ENCODE assay signal across 26 cellular contexts in the genomic region with DNA sequence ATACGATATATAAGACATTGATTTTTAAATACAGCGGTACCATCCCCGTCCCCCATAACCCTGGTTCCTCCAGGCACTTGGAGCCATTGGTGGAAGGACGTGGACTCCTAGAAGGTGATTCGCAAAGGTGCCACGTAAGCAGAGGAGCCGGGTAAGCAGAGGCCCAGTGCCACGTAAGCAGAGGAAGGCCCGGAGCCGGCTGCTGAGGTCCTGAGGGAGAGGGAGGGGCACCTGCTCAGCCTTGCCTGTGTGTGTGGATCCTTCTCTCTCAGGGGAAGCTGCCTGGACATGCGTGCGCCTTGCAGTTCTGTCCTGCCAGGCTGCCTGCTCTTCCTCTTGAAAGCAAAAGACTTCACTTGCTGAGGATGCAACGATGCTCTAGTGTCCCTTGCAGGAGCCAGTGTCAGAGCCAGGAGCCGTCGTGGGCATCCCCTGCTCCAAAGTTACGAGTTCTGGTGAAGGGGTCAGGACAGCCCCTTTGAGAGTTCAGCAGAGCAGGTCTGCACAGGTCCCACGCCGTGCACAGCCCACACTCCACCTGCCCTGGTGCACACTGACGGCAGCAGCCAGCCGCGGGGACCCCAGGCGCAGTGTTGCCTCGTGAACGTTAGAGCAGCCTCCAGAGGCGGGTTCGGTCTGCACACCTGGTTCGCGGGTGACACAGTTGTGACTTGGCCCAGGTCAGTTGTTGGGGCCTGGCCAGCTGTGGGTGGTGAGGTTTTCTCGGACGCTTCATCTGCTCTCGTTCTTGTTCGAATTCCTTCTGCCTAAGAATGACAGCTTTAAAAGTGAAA. TPM values are rescaled to one million over a fixed set of nuclear protein-coding genes. Genes with fewer than 3 reads are reported as not detected.
DNase-seq lines count a peak whose midpoint lies in the region; ATAC-seq and TF ChIP-seq lines count a peak whose summit lies in the region.
"Had no signal": no experiment of that assay in that cellular context is flagged by ENCODE, and none has a peak within 500 bp of the region (broad histone marks: within the 10 kb centered on the region; RNA-seq: fewer than 3 reads in every experiment).

No MANE protein-coding gene starts in this region.

- no peak overlapping the region for H3K27ac ChIP-seq in BLaER1 treated with 17β-estradiol and CSF1 and Interleukin-3, amounts not matched to agents 10 nM and 100 nM
- H3K27ac ChIP-seq in HCT116 (ENCODE audit: low read depth, low read length) (no peak overlapping the region), RWPE1 (peak overlapping the region; percentile 55), spleen (no peak overlapping the region), ascending aorta (no peak overlapping the region)
- H3K27ac ChIP-seq: ovary, Peyer's patch, SK-N-MC, tibial artery had no signal

- CTCF ChIA-PET in HCT116 (lab: Charles Lee) = interaction anchor here (1.3 kb wide), 1 partner anchor 33 kb away, joined by 5 read pairs; no protein-coding TSS in a partner anchor
- CTCF ChIA-PET in RWPE1 (lab: Yijun Ruan, JAX) = interaction anchor here (0.6 to 6.4 kb wide), 4 partner anchors 33 to 281 kb away, joined by 3 to 33 read pairs (median 3); no protein-coding TSS in a partner anchor

- DNase-seq in HCT116 (ENCODE audit: low read depth, low spot score) (no peak), RWPE1 (ENCODE audit: low spot score) (peak; percentile 93), mesothelial cell of epicardium (ENCODE audit: low spot score in 2 of 2, unreplicated experiment in 2 of 2) (no peak), NCI-H226 (no peak), spleen (no peak), ascending aorta (ENCODE audit: low spot score in 2 of 2) (no peak), NCI-H774 (lab: John Stamatoyannopoulos, UW) (no peak)
- DNase-seq: activated B cell treated with CpG ODN at 0.5 μM for 24 hours; CD8-positive, alpha-beta memory T cell; kidney; ovary; Peyer's patch; stimulated activated CD4-positive, alpha-beta T cell treated with anti-CD3 and anti-CD28 coated beads, Interleukin-1b, Interleukin-23, amount 100 ng/mL, for 48 hours; stimulated activated naive CD4-positive, alpha-beta T cell; tibial artery had no signal

- H3K36me3 ChIP-seq in BLaER1 treated with 17β-estradiol and CSF1 and Interleukin-3, amounts not matched to agents 10 nM and 100 nM = no peaks in the 10 kb centered on the region
- H3K36me3 ChIP-seq in HCT116 (ENCODE audit: control insufficient read depth in 1 of 2, insufficient read depth in 2 of 2, low read length in 2 of 2) = no peaks in the 10 kb centered on the region
- no peaks in the 10 kb centered on the region for H3K36me3 ChIP-seq in spleen
- H3K36me3 ChIP-seq in ascending aorta = no peaks in the 10 kb centered on the region
- H3K36me3 ChIP-seq: HAP-1, ovary, Peyer's patch, tibial artery had no signal

- no peak overlapping the region; a peak in 1 of 20 replicates for H3K4me3 ChIP-seq in BLaER1 treated with 17β-estradiol and CSF1 and Interleukin-3, amounts not matched to agents 10 nM and 100 nM
- no peak overlapping the region for H3K4me3 ChIP-seq in HCT116 (replicated peaks in 1 of 2; ENCODE audit: low read depth in 1 of 2, low read length in 2 of 2)
- no peak overlapping the region for H3K4me3 ChIP-seq in spleen
- no peak overlapping the region for H3K4me3 ChIP-seq in ascending aorta
- H3K4me3 ChIP-seq: HAP-1, ovary, Peyer's patch, SK-N-MC, tibial artery had no signal

- H3K27ac Mint-ChIP-seq in mesothelial cell of epicardium = no peak overlapping the region
- H3K27ac Mint-ChIP-seq: activated B cell treated with CpG ODN at 0.5 μM for 24 hours; T-helper 2 cell treated with Interferon-gamma antibody and Interleukin-4, amounts not matched to agents 5 μg/mL and 100 μg/mL, for 36 hours had no signal

- TF ChIP-seq POLR2A in HCT116 (IDR thresholded peaks at IDR 0.05; ENCODE audit: borderline replicate concordance, extremely low read depth, insufficient read depth, insufficient read length) (no peak), spleen (IDR thresholded peaks at IDR 0.05) (no peak)

- peak overlapping the region in 9 of 11 experiments; percentile 57 to 99 (median 90); a peak in 16 of 22 replicates for H3K4me2 ChIP-seq in BLaER1 treated with 17β-estradiol and CSF1 and Interleukin-3, amounts not matched to agents 10 nM and 100 nM
- H3K4me2 ChIP-seq in HCT116 (ENCODE audit: low read length) = no peak overlapping the region

- no peaks in the 10 kb centered on the region for H3K9me3 Mint-ChIP-seq in mesothelial cell of epicardium
- H3K9me3 Mint-ChIP-seq: activated B cell treated with CpG ODN at 0.5 μM for 24 hours; CD8-positive, alpha-beta memory T cell; T-helper 2 cell treated with Interferon-gamma antibody and Interleukin-4, amounts not matched to agents 5 μg/mL and 100 μg/mL, for 36 hours had no signal

- H3K4me1 ChIP-seq in BLaER1 treated with 17β-estradiol and CSF1 and Interleukin-3, amounts not matched to agents 10 nM and 100 nM = peaks cover 47 to 98% (median 94%) of the 10 kb centered on the region in 10 experiments
- H3K4me1 ChIP-seq in HCT116 (ENCODE audit: control insufficient read depth in 1 of 2, insufficient read depth in 2 of 2, low read length in 2 of 2) (no peaks in the 10 kb centered on the region), spleen (peaks cover 7 to 25% (median 22%) of the 10 kb centered on the region in 6 donors), ascending aorta (peaks cover 0 to 5% of the 10 kb centered on the region in 2 donors)
- H3K4me1 ChIP-seq: HAP-1 had no signal

- TF ChIP-seq CTCF in HCT116 (IDR thresholded peaks at IDR 0.05 in 2 of 3, conservative IDR thresholded peaks at IDR 0.05 in 1 of 3; ENCODE audit: borderline replicate concordance in 1 of 3, insufficient read depth in 1 of 3, low read depth in 2 of 3, low read length in 2 of 3) (no peak), RWPE1 (conservative IDR thresholded peaks at IDR 0.05; ENCODE audit: low read depth) (no peak), mesothelial cell of epicardium (IDR thresholded peaks at IDR 0.05; ENCODE audit: unreplicated experiment) (no peak), spleen (IDR thresholded peaks at IDR 0.05 in 8 of 11, conservative IDR thresholded peaks at IDR 0.05 in 3 of 11) (no peak), ascending aorta (IDR thresholded peaks at IDR 0.05) (no peak)

- H3K36me3 Mint-ChIP-seq in mesothelial cell of epicardium = no peaks in the 10 kb centered on the region

- H4K20me1 ChIP-seq in BLaER1 treated with 17β-estradiol and CSF1 and Interleukin-3, amounts not matched to agents 10 nM and 100 nM = peaks cover 0 to 88% (median 37%) of the 10 kb centered on the region in 11 experiments; a peak in 15 of 22 replicates
- no peaks in the 10 kb centered on the region for H4K20me1 ChIP-seq in HCT116 (ENCODE audit: insufficient read depth)

- no peaks in the 10 kb centered on the region for H3K9me2 ChIP-seq in HCT116 (ENCODE audit: insufficient read depth)

- TF ChIP-seq RAD21 in HCT116 (IDR thresholded peaks at IDR 0.05; ENCODE audit: low read depth) = no peak

- POLR2A ChIA-PET in HCT116 (lab: Charles Lee) = no interaction called here
- POLR2A ChIA-PET in RWPE1 (lab: Yijun Ruan, JAX; ENCODE audit: low non-redundant PET) = interaction anchor here (0.5 kb wide), 1 partner anchor 41 kb away, joined by 3 read pairs; no protein-coding TSS in a partner anchor

- no peaks in the 10 kb centered on the region for H3K79me2 ChIP-seq in HCT116 (ENCODE audit: insufficient read depth, low read length)

- no peak overlapping the region for H2AFZ ChIP-seq in HCT116 (ENCODE audit: low read depth, low read length, poor library complexity, severe bottlenecking)

- H3K27me3 ChIP-seq in BLaER1 treated with 17β-estradiol and CSF1 and Interleukin-3, amounts not matched to agents 10 nM and 100 nM = peaks cover 44 to 95% (median 56%) of the 10 kb centered on the region in 11 experiments
- H3K27me3 ChIP-seq in HCT116 (ENCODE audit: insufficient read depth, low read length) (no peaks in the 10 kb centered on the region), spleen (replicated peaks in 1 of 7) (peaks cover 3 to 95% (median 57%) of the 10 kb centered on the region in 7 donors), ascending aorta (peaks cover 8% of the 10 kb centered on the region)
- H3K27me3 ChIP-seq: ovary had no signal

- no TSS peak for BruUV-seq in HCT116 (replicated peaks; lab: Mats Ljungman, UMichigan)

- 0 out of 22 replicates have a peak, but pooled peaks cover 0 to 5% (median 0%) of the 10 kb centered on the region in 11 experiments for H3K9me3 ChIP-seq in BLaER1 treated with 17β-estradiol and CSF1 and Interleukin-3, amounts not matched to agents 10 nM and 100 nM (replicated peaks in 1 of 11)
- H3K9me3 ChIP-seq in HCT116 (ENCODE audit: control insufficient read depth in 1 of 2, insufficient read depth in 1 of 2, low read depth in 1 of 2, low read length in 2 of 2) = no peaks in the 10 kb centered on the region
- H3K9me3 ChIP-seq in spleen = no peaks in the 10 kb centered on the region
- H3K9me3 ChIP-seq in ascending aorta = no peaks in the 10 kb centered on the region
- H3K9me3 ChIP-seq: HAP-1, ovary, Peyer's patch, tibial artery had no signal

- intact Hi-C loops in HCT116 (cut with micrococcal nuclease) (no loop called here), spleen (cut with DNase I; ENCODE audit: low total_unique reads) (no loop called here), ascending aorta (cut with DNase I) (no loop called here)

- H3K4me1 Mint-ChIP-seq in mesothelial cell of epicardium = peaks cover 66% of the 10 kb centered on the region

- RAD21 ChIA-PET in HCT116 (lab: Charles Lee; ENCODE audit: low non-redundant PET in 1 of 2, low total read pairs in 2 of 2, uncharacterized antibody in 2 of 2, unreplicated experiment in 2 of 2) = no interaction called here

- H3K9ac ChIP-seq in BLaER1 treated with 17β-estradiol and CSF1 and Interleukin-3, amounts not matched to agents 10 nM and 100 nM = peak overlapping the region in 1 of 11 experiments; percentile 68; a peak in 1 of 22 replicates
- H3K9ac ChIP-seq in HCT116 (ENCODE audit: low read length) = no peak overlapping the region

- H3K27me3 Mint-ChIP-seq in mesothelial cell of epicardium (ENCODE audit: low read depth) = peaks cover 34% of the 10 kb centered on the region

- H3K4me3 Mint-ChIP-seq in mesothelial cell of epicardium = peak overlapping the region; percentile 20
- H3K4me3 Mint-ChIP-seq: activated B cell treated with CpG ODN at 0.5 μM for 24 hours; T-helper 2 cell treated with Interferon-gamma antibody and Interleukin-4, amounts not matched to agents 5 μg/mL and 100 μg/mL, for 36 hours had no signal

- ATAC-seq in HCT116 = peak; percentile 23; the same call in 1 of the 2 replicates

- WGBS in spleen, 5 donors = 57 to 62% (median 59%) methylated on average over 26 to 32 of the region's 32 CpGs

RNA-seq across cellular contexts. Expression of gene NKAIN4, which starts 1.8 kb away (rescaled TPM):
- total RNA-seq in HCT116 (2021; ENCODE audit: unreplicated experiment) (not detected), mesothelial cell of epicardium (16.1 to 18.4 TPM (median 16.8 TPM) in 3 replicates), spleen (not detected), ascending aorta (not detected)
- polyA plus RNA-seq in HCT116 (2012) = not detected in 2 replicates
- under 1 TPM in 1 of 3 donors, not detected in 2; 0.09 TPM for polyA plus RNA-seq in spleen
- total RNA-seq: activated B cell treated with CpG ODN at 0.5 μM for 24 hours; activated CD8-positive, alpha-beta memory T cell treated with anti-CD3 and anti-CD28 coated beads for 36 hours; cardiac septum; CD8-positive, alpha-beta memory T cell; dermis microvascular lymphatic vessel endothelial cell; lung microvascular endothelial cell; myocyte; Peyer's patch had no signal
- polyA plus RNA-seq: CD8-positive, alpha-beta memory T cell; ovary had no signal

RNA-seq across cellular contexts. Expression of gene ARFGAP1, which starts 16.5 kb away (rescaled TPM):
- total RNA-seq in HCT116 (2021; ENCODE audit: unreplicated experiment) (94.4 TPM), mesothelial cell of epicardium (193 to 210 TPM (median 208 TPM) in 3 replicates), spleen (100 to 1,000 TPM in 3 of 7 donors, 10 to 100 TPM in 4; 51.9 to 105 (median 91.7) TPM), ascending aorta (57.0 TPM)
- polyA plus RNA-seq in HCT116 (2012) = 62.4 and 87.4 TPM in 2 replicates
- polyA plus RNA-seq in spleen = 100 to 1,000 TPM in 2 of 3 donors, 10 to 100 TPM in 1; 44.4 to 165 (median 112) TPM

RNA-seq across cellular contexts. Expression of gene BIRC7, which starts 20.4 kb away (rescaled TPM):
- total RNA-seq in HCT116 (2021; ENCODE audit: unreplicated experiment) (0.96 TPM), mesothelial cell of epicardium (0.36 to 0.84 TPM (median 0.50 TPM) in 3 replicates), spleen (1 to 10 TPM in 3 of 7 donors, under 1 TPM in 2, not detected in 2; 0.40 to 1.3 (median 1.0) TPM), ascending aorta (not detected)
- polyA plus RNA-seq in HCT116 (2012) = 0.68 and 0.84 TPM in 2 replicates
- polyA plus RNA-seq in spleen = 1 to 10 TPM; 1.1 to 2.9 (median 1.4) TPM
- total RNA-seq: activated B cell treated with CpG ODN at 0.5 μM for 24 hours; activated CD8-positive, alpha-beta memory T cell treated with anti-CD3 and anti-CD28 coated beads for 36 hours; CD8-positive, alpha-beta memory T cell; dermis microvascular lymphatic vessel endothelial cell; frontal cortex; lung microvascular endothelial cell; myocyte; Peyer's patch had no signal
- polyA plus RNA-seq: CD8-positive, alpha-beta memory T cell; ovary had no signal

RNA-seq across cellular contexts. Expression of gene COL20A1, which starts 36.9 kb away (rescaled TPM):
- 0.34 TPM for total RNA-seq in HCT116 (2021; ENCODE audit: unreplicated experiment)
- polyA plus RNA-seq in HCT116 (2012) = 0.07 and 0.25 TPM in 2 replicates
- 0.16 to 0.25 TPM in 2 of 3 replicates, not detected in the other for total RNA-seq in mesothelial cell of epicardium
- total RNA-seq in spleen = 1 to 10 TPM in 2 of 7 donors, under 1 TPM in 3, not detected in 2; 0.23 to 2.1 (median 0.77) TPM
- under 1 TPM; 0.12 to 0.77 (median 0.43) TPM for polyA plus RNA-seq in spleen
- not detected for total RNA-seq in ascending aorta
- total RNA-seq: activated B cell treated with CpG ODN at 0.5 μM for 24 hours; activated CD8-positive, alpha-beta memory T cell treated with anti-CD3 and anti-CD28 coated beads for 36 hours; dermis microvascular lymphatic vessel endothelial cell; epithelial cell of proximal tubule; kidney; Peyer's patch had no signal
- polyA plus RNA-seq: CD8-positive, alpha-beta memory T cell had no signal

RNA-seq across cellular contexts. Expression of gene YTHDF1, which starts 40.2 kb away (rescaled TPM):
- 42.8 TPM for total RNA-seq in HCT116 (2021; ENCODE audit: unreplicated experiment)
- polyA plus RNA-seq in HCT116 (2012) = 25.1 and 25.2 TPM in 2 replicates
- total RNA-seq in mesothelial cell of epicardium = 49.3 to 52.9 TPM (median 50.1 TPM) in 3 replicates
- 10 to 100 TPM; 30.8 to 41.6 (median 35.9) TPM for total RNA-seq in spleen
- polyA plus RNA-seq in spleen = 10 to 100 TPM; 18.8 to 24.3 (median 21.2) TPM
- total RNA-seq in ascending aorta = 14.2 TPM

Comparison
In these comparisons a context has a peak if more than half of its experiments do, and no peak if none do; other contexts are left out.
1. RNA of gene NKAIN4, which starts 1.8 kb away (total RNA-seq): 16.1 to 18.4 TPM in mesothelial cell of epicardium; not detected in HCT116 (single experiment), not detected in spleen and not detected in ascending aorta (single experiment); every median in the first group is over 10 times any median in the second.